ENCODE assay signal across 2 cellular contexts in the genomic region with DNA sequence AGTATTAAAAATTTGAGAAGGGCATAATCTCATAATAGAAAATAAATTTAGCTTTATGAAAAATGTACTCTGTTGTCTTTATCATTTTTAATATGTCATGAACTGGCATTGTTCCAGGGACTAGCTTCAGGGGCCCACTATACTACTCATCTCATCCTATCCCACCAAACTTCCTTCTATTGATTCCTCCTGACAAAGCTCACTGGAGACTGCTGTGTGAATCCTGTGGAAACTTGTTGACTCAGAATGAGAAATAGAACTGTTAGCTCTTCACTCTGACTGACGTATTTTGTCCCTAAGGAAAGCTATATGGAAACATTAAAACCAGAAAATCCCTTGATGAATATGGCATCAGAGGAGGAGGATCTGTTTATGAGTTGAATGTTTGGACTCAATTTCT.
TF ChIP-seq lines count a peak whose summit lies in the region.

No MANE protein-coding gene starts in this region.

TF ChIP-seq in GM12878, 131 proteins besides CTCF, POLR2A, EP300 and RAD21:
- TF ChIP-seq JUND (IDR thresholded peaks at IDR 0.05; ENCODE audit: low read depth, low read length): no peak
- no peak for TF ChIP-seq ZZZ3 (IDR thresholded peaks at IDR 0.05; ENCODE audit: control insufficient read depth, insufficient read length, low read depth)
- TF ChIP-seq, protein P1, sequence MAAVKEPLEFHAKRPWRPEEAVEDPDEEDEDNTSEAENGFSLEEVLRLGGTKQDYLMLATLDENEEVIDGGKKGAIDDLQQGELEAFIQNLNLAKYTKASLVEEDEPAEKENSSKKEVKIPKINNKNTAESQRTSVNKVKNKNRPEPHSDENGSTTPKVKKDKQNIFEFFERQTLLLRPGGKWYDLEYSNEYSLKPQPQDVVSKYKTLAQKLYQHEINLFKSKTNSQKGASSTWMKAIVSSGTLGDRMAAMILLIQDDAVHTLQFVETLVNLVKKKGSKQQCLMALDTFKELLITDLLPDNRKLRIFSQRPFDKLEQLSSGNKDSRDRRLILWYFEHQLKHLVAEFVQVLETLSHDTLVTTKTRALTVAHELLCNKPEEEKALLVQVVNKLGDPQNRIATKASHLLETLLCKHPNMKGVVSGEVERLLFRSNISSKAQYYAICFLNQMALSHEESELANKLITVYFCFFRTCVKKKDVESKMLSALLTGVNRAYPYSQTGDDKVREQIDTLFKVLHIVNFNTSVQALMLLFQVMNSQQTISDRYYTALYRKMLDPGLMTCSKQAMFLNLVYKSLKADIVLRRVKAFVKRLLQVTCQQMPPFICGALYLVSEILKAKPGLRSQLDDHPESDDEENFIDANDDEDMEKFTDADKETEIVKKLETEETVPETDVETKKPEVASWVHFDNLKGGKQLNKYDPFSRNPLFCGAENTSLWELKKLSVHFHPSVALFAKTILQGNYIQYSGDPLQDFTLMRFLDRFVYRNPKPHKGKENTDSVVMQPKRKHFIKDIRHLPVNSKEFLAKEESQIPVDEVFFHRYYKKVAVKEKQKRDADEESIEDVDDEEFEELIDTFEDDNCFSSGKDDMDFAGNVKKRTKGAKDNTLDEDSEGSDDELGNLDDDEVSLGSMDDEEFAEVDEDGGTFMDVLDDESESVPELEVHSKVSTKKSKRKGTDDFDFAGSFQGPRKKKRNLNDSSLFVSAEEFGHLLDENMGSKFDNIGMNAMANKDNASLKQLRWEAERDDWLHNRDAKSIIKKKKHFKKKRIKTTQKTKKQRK (IDR thresholded peaks at IDR 0.05; ENCODE audit: low read depth, low read length): no peak
- no peak for TF ChIP-seq ESRRA (IDR thresholded peaks at IDR 0.05; ENCODE audit: low read length)
- no peak for TF ChIP-seq SIN3A (IDR thresholded peaks at IDR 0.05; ENCODE audit: low read depth, low read length)
- TF ChIP-seq SPI1 (IDR thresholded peaks at IDR 0.05; ENCODE audit: borderline replicate concordance, insufficient read depth, low read depth, low read length): no peak
- TF ChIP-seq EED (IDR thresholded peaks at IDR 0.05; ENCODE audit: low read depth): no peak
- TF ChIP-seq, protein P2, sequence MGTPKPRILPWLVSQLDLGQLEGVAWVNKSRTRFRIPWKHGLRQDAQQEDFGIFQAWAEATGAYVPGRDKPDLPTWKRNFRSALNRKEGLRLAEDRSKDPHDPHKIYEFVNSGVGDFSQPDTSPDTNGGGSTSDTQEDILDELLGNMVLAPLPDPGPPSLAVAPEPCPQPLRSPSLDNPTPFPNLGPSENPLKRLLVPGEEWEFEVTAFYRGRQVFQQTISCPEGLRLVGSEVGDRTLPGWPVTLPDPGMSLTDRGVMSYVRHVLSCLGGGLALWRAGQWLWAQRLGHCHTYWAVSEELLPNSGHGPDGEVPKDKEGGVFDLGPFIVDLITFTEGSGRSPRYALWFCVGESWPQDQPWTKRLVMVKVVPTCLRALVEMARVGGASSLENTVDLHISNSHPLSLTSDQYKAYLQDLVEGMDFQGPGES (IDR thresholded peaks at IDR 0.05): no peak
- no peak for TF ChIP-seq CREB1 (IDR thresholded peaks at IDR 0.05; ENCODE audit: low read depth)
- no peak for TF ChIP-seq SMAD1 (IDR thresholded peaks at IDR 0.05; ENCODE audit: low read depth, partially characterized antibody)
- TF ChIP-seq, protein P3, sequence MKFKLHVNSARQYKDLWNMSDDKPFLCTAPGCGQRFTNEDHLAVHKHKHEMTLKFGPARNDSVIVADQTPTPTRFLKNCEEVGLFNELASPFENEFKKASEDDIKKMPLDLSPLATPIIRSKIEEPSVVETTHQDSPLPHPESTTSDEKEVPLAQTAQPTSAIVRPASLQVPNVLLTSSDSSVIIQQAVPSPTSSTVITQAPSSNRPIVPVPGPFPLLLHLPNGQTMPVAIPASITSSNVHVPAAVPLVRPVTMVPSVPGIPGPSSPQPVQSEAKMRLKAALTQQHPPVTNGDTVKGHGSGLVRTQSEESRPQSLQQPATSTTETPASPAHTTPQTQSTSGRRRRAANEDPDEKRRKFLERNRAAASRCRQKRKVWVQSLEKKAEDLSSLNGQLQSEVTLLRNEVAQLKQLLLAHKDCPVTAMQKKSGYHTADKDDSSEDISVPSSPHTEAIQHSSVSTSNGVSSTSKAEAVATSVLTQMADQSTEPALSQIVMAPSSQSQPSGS (IDR thresholded peaks at IDR 0.05; ENCODE audit: low read length): no peak
- no peak for TF ChIP-seq HDAC2 (IDR thresholded peaks at IDR 0.05)
- TF ChIP-seq CEBPB (IDR thresholded peaks at IDR 0.05; ENCODE audit: borderline replicate concordance in 1 of 2, low read depth in 2 of 2, low read length in 2 of 2): no peak
- no peak for TF ChIP-seq ZSCAN29 (IDR thresholded peaks at IDR 0.05)
TF ChIP-seq in GM12878: peak in this region for 0.

TF ChIP-seq in GM23338, 12 proteins besides CTCF, POLR2A, EP300 and RAD21:
- TF ChIP-seq, protein P4, sequence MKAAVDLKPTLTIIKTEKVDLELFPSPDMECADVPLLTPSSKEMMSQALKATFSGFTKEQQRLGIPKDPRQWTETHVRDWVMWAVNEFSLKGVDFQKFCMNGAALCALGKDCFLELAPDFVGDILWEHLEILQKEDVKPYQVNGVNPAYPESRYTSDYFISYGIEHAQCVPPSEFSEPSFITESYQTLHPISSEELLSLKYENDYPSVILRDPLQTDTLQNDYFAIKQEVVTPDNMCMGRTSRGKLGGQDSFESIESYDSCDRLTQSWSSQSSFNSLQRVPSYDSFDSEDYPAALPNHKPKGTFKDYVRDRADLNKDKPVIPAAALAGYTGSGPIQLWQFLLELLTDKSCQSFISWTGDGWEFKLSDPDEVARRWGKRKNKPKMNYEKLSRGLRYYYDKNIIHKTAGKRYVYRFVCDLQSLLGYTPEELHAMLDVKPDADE (IDR thresholded peaks at IDR 0.05): no peak
- TF ChIP-seq ZNF114 (CRISPR knock-in tag; IDR thresholded peaks at IDR 0.05): no peak
- no peak for TF ChIP-seq JUNB (IDR thresholded peaks at IDR 0.05; ENCODE audit: unreplicated experiment)
- no peak for TF ChIP-seq CREB1 (CRISPR knock-in tag; IDR thresholded peaks at IDR 0.05; ENCODE audit: low read depth)
- TF ChIP-seq STAT1 (IDR thresholded peaks at IDR 0.05; ENCODE audit: unreplicated experiment): no peak
- TF ChIP-seq NANOG (IDR thresholded peaks at IDR 0.05; ENCODE audit: borderline replicate concordance): no peak
- TF ChIP-seq, protein P5, sequence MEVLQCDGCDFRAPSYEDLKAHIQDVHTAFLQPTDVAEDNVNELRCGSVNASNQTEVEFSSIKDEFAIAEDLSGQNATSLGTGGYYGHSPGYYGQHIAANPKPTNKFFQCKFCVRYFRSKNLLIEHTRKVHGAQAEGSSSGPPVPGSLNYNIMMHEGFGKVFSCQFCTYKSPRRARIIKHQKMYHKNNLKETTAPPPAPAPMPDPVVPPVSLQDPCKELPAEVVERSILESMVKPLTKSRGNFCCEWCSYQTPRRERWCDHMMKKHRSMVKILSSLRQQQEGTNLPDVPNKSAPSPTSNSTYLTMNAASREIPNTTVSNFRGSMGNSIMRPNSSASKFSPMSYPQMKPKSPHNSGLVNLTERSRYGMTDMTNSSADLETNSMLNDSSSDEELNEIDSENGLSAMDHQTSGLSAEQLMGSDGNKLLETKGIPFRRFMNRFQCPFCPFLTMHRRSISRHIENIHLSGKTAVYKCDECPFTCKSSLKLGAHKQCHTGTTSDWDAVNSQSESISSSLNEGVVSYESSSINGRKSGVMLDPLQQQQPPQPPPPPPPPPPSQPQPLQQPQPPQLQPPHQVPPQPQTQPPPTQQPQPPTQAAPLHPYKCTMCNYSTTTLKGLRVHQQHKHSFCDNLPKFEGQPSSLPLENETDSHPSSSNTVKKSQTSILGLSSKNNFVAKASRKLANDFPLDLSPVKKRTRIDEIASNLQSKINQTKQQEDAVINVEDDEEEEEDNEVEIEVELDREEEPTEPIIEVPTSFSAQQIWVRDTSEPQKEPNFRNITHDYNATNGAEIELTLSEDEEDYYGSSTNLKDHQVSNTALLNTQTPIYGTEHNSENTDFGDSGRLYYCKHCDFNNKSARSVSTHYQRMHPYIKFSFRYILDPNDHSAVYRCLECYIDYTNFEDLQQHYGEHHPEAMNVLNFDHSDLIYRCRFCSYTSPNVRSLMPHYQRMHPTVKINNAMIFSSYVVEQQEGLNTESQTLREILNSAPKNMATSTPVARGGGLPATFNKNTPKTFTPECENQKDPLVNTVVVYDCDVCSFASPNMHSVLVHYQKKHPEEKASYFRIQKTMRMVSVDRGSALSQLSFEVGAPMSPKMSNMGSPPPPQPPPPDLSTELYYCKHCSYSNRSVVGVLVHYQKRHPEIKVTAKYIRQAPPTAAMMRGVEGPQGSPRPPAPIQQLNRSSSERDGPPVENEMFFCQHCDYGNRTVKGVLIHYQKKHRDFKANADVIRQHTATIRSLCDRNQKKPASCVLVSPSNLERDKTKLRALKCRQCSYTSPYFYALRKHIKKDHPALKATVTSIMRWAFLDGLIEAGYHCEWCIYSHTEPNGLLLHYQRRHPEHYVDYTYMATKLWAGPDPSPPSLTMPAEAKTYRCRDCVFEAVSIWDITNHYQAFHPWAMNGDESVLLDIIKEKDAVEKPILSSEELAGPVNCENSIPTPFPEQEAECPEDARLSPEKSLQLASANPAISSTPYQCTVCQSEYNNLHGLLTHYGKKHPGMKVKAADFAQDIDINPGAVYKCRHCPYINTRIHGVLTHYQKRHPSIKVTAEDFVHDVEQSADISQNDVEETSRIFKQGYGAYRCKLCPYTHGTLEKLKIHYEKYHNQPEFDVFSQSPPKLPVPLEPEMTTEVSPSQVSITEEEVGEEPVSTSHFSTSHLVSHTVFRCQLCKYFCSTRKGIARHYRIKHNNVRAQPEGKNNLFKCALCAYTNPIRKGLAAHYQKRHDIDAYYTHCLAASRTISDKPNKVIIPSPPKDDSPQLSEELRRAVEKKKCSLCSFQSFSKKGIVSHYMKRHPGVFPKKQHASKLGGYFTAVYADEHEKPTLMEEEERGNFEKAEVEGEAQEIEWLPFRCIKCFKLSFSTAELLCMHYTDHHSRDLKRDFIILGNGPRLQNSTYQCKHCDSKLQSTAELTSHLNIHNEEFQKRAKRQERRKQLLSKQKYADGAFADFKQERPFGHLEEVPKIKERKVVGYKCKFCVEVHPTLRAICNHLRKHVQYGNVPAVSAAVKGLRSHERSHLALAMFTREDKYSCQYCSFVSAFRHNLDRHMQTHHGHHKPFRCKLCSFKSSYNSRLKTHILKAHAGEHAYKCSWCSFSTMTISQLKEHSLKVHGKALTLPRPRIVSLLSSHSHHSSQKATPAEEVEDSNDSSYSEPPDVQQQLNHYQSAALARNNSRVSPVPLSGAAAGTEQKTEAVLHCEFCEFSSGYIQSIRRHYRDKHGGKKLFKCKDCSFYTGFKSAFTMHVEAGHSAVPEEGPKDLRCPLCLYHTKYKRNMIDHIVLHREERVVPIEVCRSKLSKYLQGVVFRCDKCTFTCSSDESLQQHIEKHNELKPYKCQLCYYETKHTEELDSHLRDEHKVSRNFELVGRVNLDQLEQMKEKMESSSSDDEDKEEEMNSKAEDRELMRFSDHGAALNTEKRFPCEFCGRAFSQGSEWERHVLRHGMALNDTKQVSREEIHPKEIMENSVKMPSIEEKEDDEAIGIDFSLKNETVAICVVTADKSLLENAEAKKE (CRISPR knock-in tag; IDR thresholded peaks at IDR 0.05): no peak
- no peak for TF ChIP-seq POLR2AphosphoS5 (IDR thresholded peaks at IDR 0.05; ENCODE audit: low read depth)
- no peak for TF ChIP-seq EZH2phosphoT487 (IDR thresholded peaks at IDR 0.05; ENCODE audit: unreplicated experiment)
- TF ChIP-seq, protein P6, sequence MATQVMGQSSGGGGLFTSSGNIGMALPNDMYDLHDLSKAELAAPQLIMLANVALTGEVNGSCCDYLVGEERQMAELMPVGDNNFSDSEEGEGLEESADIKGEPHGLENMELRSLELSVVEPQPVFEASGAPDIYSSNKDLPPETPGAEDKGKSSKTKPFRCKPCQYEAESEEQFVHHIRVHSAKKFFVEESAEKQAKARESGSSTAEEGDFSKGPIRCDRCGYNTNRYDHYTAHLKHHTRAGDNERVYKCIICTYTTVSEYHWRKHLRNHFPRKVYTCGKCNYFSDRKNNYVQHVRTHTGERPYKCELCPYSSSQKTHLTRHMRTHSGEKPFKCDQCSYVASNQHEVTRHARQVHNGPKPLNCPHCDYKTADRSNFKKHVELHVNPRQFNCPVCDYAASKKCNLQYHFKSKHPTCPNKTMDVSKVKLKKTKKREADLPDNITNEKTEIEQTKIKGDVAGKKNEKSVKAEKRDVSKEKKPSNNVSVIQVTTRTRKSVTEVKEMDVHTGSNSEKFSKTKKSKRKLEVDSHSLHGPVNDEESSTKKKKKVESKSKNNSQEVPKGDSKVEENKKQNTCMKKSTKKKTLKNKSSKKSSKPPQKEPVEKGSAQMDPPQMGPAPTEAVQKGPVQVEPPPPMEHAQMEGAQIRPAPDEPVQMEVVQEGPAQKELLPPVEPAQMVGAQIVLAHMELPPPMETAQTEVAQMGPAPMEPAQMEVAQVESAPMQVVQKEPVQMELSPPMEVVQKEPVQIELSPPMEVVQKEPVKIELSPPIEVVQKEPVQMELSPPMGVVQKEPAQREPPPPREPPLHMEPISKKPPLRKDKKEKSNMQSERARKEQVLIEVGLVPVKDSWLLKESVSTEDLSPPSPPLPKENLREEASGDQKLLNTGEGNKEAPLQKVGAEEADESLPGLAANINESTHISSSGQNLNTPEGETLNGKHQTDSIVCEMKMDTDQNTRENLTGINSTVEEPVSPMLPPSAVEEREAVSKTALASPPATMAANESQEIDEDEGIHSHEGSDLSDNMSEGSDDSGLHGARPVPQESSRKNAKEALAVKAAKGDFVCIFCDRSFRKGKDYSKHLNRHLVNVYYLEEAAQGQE (IDR thresholded peaks at IDR 0.05; ENCODE audit: unreplicated experiment): no peak
- no peak for TF ChIP-seq ZNF331 (CRISPR knock-in tag; IDR thresholded peaks at IDR 0.05; ENCODE audit: low read depth)
- TF ChIP-seq EZH2 (IDR thresholded peaks at IDR 0.05; ENCODE audit: low read depth, unreplicated experiment): no peak
TF ChIP-seq in GM23338: peak in this region for 0.
